Comparison of ENCODE assay signal across 8 cellular contexts in genomic region chr6:72621243-72622093, GRCh38. TPM values are rescaled to one million over a fixed set of nuclear protein-coding genes. Genes with fewer than 3 reads are reported as not detected.
DNase-seq lines count a peak whose midpoint lies in the region; ATAC-seq and TF ChIP-seq lines count a peak whose summit lies in the region.

KCNQ5 (plus strand) TSS chr6:72622064.

- peak within 1 kb of the TSS; percentile 63 for H3K4me3 ChIP-seq in epithelial cell of proximal tubule (ENCODE audit: low read depth, low read length)
- H3K4me3 ChIP-seq in transverse colon, result peak within 1 kb of the TSS; percentile 10 to 53 (median 36)

- no peak within 1 kb of the TSS for H3K27ac Mint-ChIP-seq in nephron

- intact Hi-C loops in transverse colon (cut with DNase I; ENCODE audit: low total_unique reads), result no loop called here

- WGBS in transverse colon (ENCODE audit: low coverage in 1 of 2), 2 donors, result 2 to 3% methylated on average over 6 to 46 of the region's 62 CpGs

- no peak within 1 kb of the TSS for H3K27ac ChIP-seq in transverse colon

- no peaks in the 10 kb centered on the region for H3K36me3 Mint-ChIP-seq in nephron (ENCODE audit: low read depth)

- no peak for TF ChIP-seq POLR2A in transverse colon (IDR thresholded peaks at IDR 0.05)

- H3K4me1 Mint-ChIP-seq in nephron, result peaks cover 17% of the 10 kb centered on the region

- H3K27me3 Mint-ChIP-seq in nephron (ENCODE audit: low read depth), result peaks cover 75% of the 10 kb centered on the region

- peak; percentile 6 for ATAC-seq in HG03520 (IDR thresholded peaks at IDR 0.05; ENCODE audit: unreplicated experiment)

- in situ Hi-C loops in transverse colon (cut with MboI; ENCODE audit: low pct_ligation_motif_present in 1 of 4, low pct_unique_long_range_greater_than_20kb in 1 of 4, low sequenced_read_pairs in 3 of 4), result loop anchor here in 2 of 4 donors (25.0 kb wide), 2 partner anchors 491 to 516 kb away; no protein-coding TSS in a partner anchor

- no peaks in the 10 kb centered on the region for H3K36me3 ChIP-seq in transverse colon

- peak; percentile 22 for DNase-seq in DMS153 treated with DMSO at 0.1 percent for 48 hours (lab: John Stamatoyannopoulos, UW; ENCODE audit: unreplicated experiment)
- DNase-seq in DMS153 (lab: John Stamatoyannopoulos, UW), result no peak
- peak; percentile 45 for DNase-seq in activated CD4-positive, alpha-beta T cell treated with anti-CD3 and anti-CD28 coated beads for 48 hours
- DNase-seq in epithelial cell of proximal tubule (ENCODE audit: low read depth), result no peak
- peak; percentile 8 for DNase-seq in transverse colon
- DNase-seq in DMS 273 treated with DMSO at 0.1 percent for 48 hours (lab: John Stamatoyannopoulos, UW), result no peak

- peaks cover 2 to 32% (median 20%) of the 10 kb centered on the region in 4 donors for H3K4me1 ChIP-seq in transverse colon

- H3K27me3 ChIP-seq in transverse colon, result peaks cover 62% of the 10 kb centered on the region

- no peaks in the 10 kb centered on the region for H3K9me3 Mint-ChIP-seq in nephron

- TF ChIP-seq EP300 in transverse colon (IDR thresholded peaks at IDR 0.05; ENCODE audit: low read depth), result no peak

- peak within 1 kb of the TSS; percentile 88 to 91 (median 88) for H3K4me3 Mint-ChIP-seq in nephron

- H3K9me3 ChIP-seq in transverse colon, result no peaks in the 10 kb centered on the region

- TF ChIP-seq CTCF in epithelial cell of proximal tubule (conservative IDR thresholded peaks at IDR 0.05; ENCODE audit: low read depth, low read length), result no peak
- no peak for TF ChIP-seq CTCF in nephron (IDR thresholded peaks at IDR 0.05; ENCODE audit: unreplicated experiment in 3 of 3)
- TF ChIP-seq CTCF in transverse colon (IDR thresholded peaks at IDR 0.05), result no peak

RNA-seq across cellular contexts. Expression of gene KCNQ5, which starts in this region (rescaled TPM):
- total RNA-seq in epithelial cell of proximal tubule, result 1.4 and 1.7 TPM in 2 replicates
- 1 to 10 TPM in 1 of 4 donors, under 1 TPM in 2, not detected in 1; 0.14 to 1.2 (median 0.48) TPM for total RNA-seq in transverse colon

Comparison
In these comparisons a context has a peak if more than half of its experiments do, and no peak if none do; other contexts are left out.
1. DNase-seq: peak in DMS153 treated with DMSO at 0.1 percent for 48 hours (single experiment), activated CD4-positive, alpha-beta T cell treated with anti-CD3 and anti-CD28 coated beads for 48 hours (single experiment) and transverse colon (single experiment); none in DMS153 (single experiment), epithelial cell of proximal tubule (single experiment) and DMS 273 treated with DMSO at 0.1 percent for 48 hours (single experiment).